Comparison of ENCODE assay signal across 12 cellular contexts in the genomic region with DNA sequence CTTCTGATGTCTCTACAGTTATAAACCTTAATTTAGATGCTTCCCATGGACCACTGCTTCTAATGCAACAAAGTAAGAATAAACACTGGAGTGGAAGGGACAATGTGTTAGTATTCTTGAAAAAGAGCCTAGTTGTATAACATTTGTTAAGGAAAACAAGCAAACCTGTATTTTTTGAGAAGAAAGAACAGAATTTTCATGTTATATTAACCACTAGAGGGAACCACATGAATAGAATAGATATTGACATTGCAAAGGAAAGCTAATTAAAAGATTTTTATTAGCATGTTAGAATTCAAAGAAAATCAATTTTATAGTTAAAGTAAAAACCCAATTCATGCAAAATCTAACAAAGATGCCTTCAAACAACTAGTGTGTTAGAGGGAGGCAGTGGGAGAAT.
A peak's percentile ranks its signal among the peaks of the same experiment; 100 is the strongest.
DNase-seq lines count a peak whose midpoint lies in the region; ATAC-seq, FAIRE-seq and TF ChIP-seq lines count a peak whose summit lies in the region.
"Had no signal": no experiment of that assay in that cellular context is flagged by ENCODE, and none has a peak within 500 bp of the region (broad histone marks: within the 10 kb centered on the region; RNA-seq: fewer than 3 reads in every experiment).

No MANE protein-coding gene starts in this region.

- DNase-seq in A673 (ENCODE audit: low spot score) (peak; percentile 20), RKO (ENCODE audit: low spot score) (peak; percentile 30), frontal cortex (ENCODE audit: low spot score in 2 of 2) (no peak), GM12891 (ENCODE audit: insufficient read length, low spot score) (no peak)
- no peak for DNase-seq in activated CD4-positive, alpha-beta T cell treated with anti-CD3 and anti-CD28 coated beads, Interleukin-2, amount 50 U/mL, for 1 hour
- DNase-seq: CD8-positive, alpha-beta T cell; NCI-H1092; right cardiac atrium had no signal

- FAIRE-seq in frontal cortex (lab: Jason Lieb, UNC) (peak; percentile 36), GM12891 (lab: Jason Lieb, UNC) (no peak)

- H3K9me3 ChIP-seq in A673 (ENCODE audit: low read depth, low read length, poor library complexity, severe bottlenecking) = no peaks in the 10 kb centered on the region

- POLR2A ChIA-PET in A673 (lab: Charles Lee; ENCODE audit: low non-redundant PET) = no interaction called here

- H3K27me3 ChIP-seq in A673 (replicated peaks; ENCODE audit: insufficient read depth, low read depth, low read length, poor library complexity) = no peaks in the 10 kb centered on the region

- no peak overlapping the region for H3K27ac ChIP-seq in A673 (ENCODE audit: low read depth, low read length, poor library complexity, severe bottlenecking)

- peak; percentile 58; the same call in 1 of the 2 replicates for TF ChIP-seq CTCF in A673 (conservative IDR thresholded peaks at IDR 0.05; ENCODE audit: low read depth, low read length)
- TF ChIP-seq CTCF in GM12873 (IDR thresholded peaks at IDR 0.05; ENCODE audit: insufficient read depth, low read depth, low read length, missing control alignments) = peak; percentile 7

- CTCF ChIA-PET in A673 (lab: Charles Lee) = interaction anchor here (0.6 kb wide), 2 partner anchors 309 to 359 kb away, joined by 3 to 5 read pairs; no protein-coding TSS in a partner anchor

- no peak overlapping the region for H3K4me3 ChIP-seq in A673 (ENCODE audit: low read depth, low read length, poor library complexity, severe bottlenecking)
- H3K4me3 ChIP-seq: lung had no signal

- intact Hi-C loops in A673 (cut with micrococcal nuclease; ENCODE audit: unreplicated experiment) = loop anchor here (2.0 kb wide), 1 partner anchor 308 kb away; no protein-coding TSS in a partner anchor

- no TSS peak for BruUV-seq in A673 (replicated peaks; lab: Mats Ljungman, UMichigan)

- no peaks in the 10 kb centered on the region for H3K4me1 ChIP-seq in A673 (ENCODE audit: insufficient read depth, low read length, poor library complexity, severe bottlenecking)

- no peak for ATAC-seq in HG03469 (IDR thresholded peaks at IDR 0.05; ENCODE audit: unreplicated experiment)
- no peak for ATAC-seq in HG03175 (IDR thresholded peaks at IDR 0.05; ENCODE audit: unreplicated experiment)
- ATAC-seq: CD8-positive, alpha-beta T cell; right cardiac atrium had no signal

- no peak for TF ChIP-seq POLR2A in GM12891 (IDR thresholded peaks at IDR 0.05; ENCODE audit: low read depth, low read length)

- H3K36me3 ChIP-seq in A673 (ENCODE audit: insufficient read depth, low read length, poor library complexity, severe bottlenecking) = no peaks in the 10 kb centered on the region

TF ChIP-seq in GM12891, 5 proteins besides CTCF, POLR2A, EP300 and RAD21:
- TF ChIP-seq SPI1 (IDR thresholded peaks at IDR 0.05; ENCODE audit: low read depth, low read length) (no peak), POLR2AphosphoS5 (IDR thresholded peaks at IDR 0.05; ENCODE audit: low read depth, low read length) (no peak), POU2F2 (IDR thresholded peaks at IDR 0.05; ENCODE audit: low read depth, low read length) (no peak), PAX5 (IDR thresholded peaks at IDR 0.05; ENCODE audit: insufficient read depth, low read length, severe bottlenecking) (no peak), TAF1 (IDR thresholded peaks at IDR 0.05; ENCODE audit: low read depth, low read length) (no peak)
TF ChIP-seq in GM12891: peak in this region for 0.

Comparison
In these comparisons a context has a peak if more than half of its experiments do, and no peak if none do; other contexts are left out.
1. DNase-seq: peak in A673 (single experiment) and RKO (single experiment); none in frontal cortex (0 of 2), activated CD4-positive, alpha-beta T cell treated with anti-CD3 and anti-CD28 coated beads, Interleukin-2, amount 50 U/mL, for 1 hour (single experiment) and GM12891 (single experiment).